In the genomic region with DNA sequence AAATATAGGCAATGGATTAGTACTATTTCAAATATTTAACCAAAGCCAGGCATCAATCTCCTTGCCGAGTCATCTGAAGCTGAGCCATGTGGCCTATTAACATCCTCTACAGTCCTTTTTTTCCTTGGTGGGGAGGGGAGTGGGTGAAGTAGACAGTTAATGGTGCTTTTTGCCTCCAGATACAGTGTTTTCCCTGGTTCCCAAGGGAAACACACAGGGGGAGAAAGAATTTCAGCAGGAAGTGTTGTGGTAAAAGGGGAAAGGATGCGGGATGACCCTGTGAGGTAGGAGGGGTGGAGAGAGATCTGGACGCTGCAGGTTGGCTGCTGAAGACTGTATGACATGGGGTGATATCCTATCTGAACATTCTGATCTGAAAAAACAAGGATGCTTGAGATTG, we compare ENCODE assay signal across 1 cellular context.
TF ChIP-seq lines count a peak whose summit lies in the region.

No MANE protein-coding gene starts in this region.

TF ChIP-seq in endothelial cell of umbilical vein, 7 proteins besides CTCF, POLR2A, EP300 and RAD21 (continued from another document):
- TF ChIP-seq JUN (IDR thresholded peaks at IDR 0.05; ENCODE audit: borderline replicate concordance, insufficient read depth, insufficient read length, low read depth), result peak; percentile 64
- peak; percentile 56 for TF ChIP-seq POLR2AphosphoS5 (IDR thresholded peaks at IDR 0.05; ENCODE audit: insufficient read depth, low read depth, low read length)
- TF ChIP-seq MYC (IDR thresholded peaks at IDR 0.05; ENCODE audit: low read depth, low read length), result no peak
- peak; percentile 76 for TF ChIP-seq GATA2 (IDR thresholded peaks at IDR 0.05; ENCODE audit: insufficient read depth, insufficient read length, low read depth, low read length)
- no peak for TF ChIP-seq MAX (IDR thresholded peaks at IDR 0.05; ENCODE audit: insufficient read depth, insufficient read length)
